In genomic region chr3:112109313-112109712, GRCh38 we compare ENCODE assay signal across 20 cellular contexts. TPM values are rescaled to one million over a fixed set of nuclear protein-coding genes. Genes with fewer than 3 reads are reported as not detected.
DNase-seq lines count a peak whose midpoint lies in the region; TF ChIP-seq lines count a peak whose summit lies in the region.
"Had no signal": no experiment of that assay in that cellular context is flagged by ENCODE, and none has a peak within 500 bp of the region (broad histone marks: within the 10 kb centered on the region; RNA-seq: fewer than 3 reads in every experiment).

No MANE protein-coding gene starts in this region.

- no peak overlapping the region; the same call in 1 of the 2 replicates for H3K4me3 ChIP-seq in LNCaP clone FGC (ENCODE audit: low read depth, low read length)

- no peaks in the 10 kb centered on the region for H3K4me1 Mint-ChIP-seq in Calu3 (ENCODE audit: low read depth, unreplicated experiment)

- intact Hi-C loops in Calu3 (cut with micrococcal nuclease; ENCODE audit: unreplicated experiment): no loop called here

- H3K27ac Mint-ChIP-seq in Calu3 (ENCODE audit: unreplicated experiment): no peak overlapping the region
- H3K27ac Mint-ChIP-seq: activated T-helper 2 cell treated with anti-CD3 and anti-CD28 coated beads, Interferon-gamma antibody, Interleukin-2, Interleukin-4, amounts not matched to agents 10 μg/mL and 5 μg/mL and 100 μg/mL, durations not matched to agents 14 hours and 24 hours and 36 hours; effector memory CD8-positive, alpha-beta T cell had no signal

- DNase-seq in LNCaP clone FGC (ENCODE audit: low read depth): peak; percentile 50
- DNase-seq in NCI-H2196 (lab: John Stamatoyannopoulos, UW; ENCODE audit: unreplicated experiment): peak; percentile 52
- no peak for DNase-seq in cerebellar cortex (ENCODE audit: low spot score)
- no peak for DNase-seq in Calu3
- no peak for DNase-seq in iPS-NIHi7 (ENCODE audit: extremely low spot score)
- no peak for DNase-seq in dermis blood vessel endothelial cell
- DNase-seq: activated CD4-positive, CD25-positive, alpha-beta regulatory T cell; amniotic stem cell; caudate nucleus; effector memory CD8-positive, alpha-beta T cell; GOT3; hippocampal formation; RPMI8226; stimulated activated CD4-positive, alpha-beta T cell treated with anti-CD3 and anti-CD28 coated beads, Interleukin-2, amount 100 ng/mL, for 48 hours had no signal

- CTCF ChIA-PET in Calu3 (lab: Charles Lee): interaction anchor here (0.7 kb wide), 1 partner anchor 1510 kb away, joined by 7 read pairs; no protein-coding TSS in a partner anchor

- no peaks in the 10 kb centered on the region for H3K9me3 Mint-ChIP-seq in Calu3 (ENCODE audit: low read depth, unreplicated experiment)
- H3K9me3 Mint-ChIP-seq: activated T-helper 2 cell treated with anti-CD3 and anti-CD28 coated beads, Interferon-gamma antibody, Interleukin-2, Interleukin-4, amounts not matched to agents 10 μg/mL and 5 μg/mL and 100 μg/mL, durations not matched to agents 14 hours and 24 hours and 36 hours; effector memory CD8-positive, alpha-beta T cell had no signal

- TF ChIP-seq CTCF in C4-2B (conservative IDR thresholded peaks at IDR 0.05) (no peak), LNCaP clone FGC (IDR thresholded peaks at IDR 0.05; ENCODE audit: control insufficient read depth, extremely low read depth, insufficient read depth) (no peak), VCaP (conservative IDR thresholded peaks at IDR 0.05) (no peak), Calu3 (IDR thresholded peaks at IDR 0.05; ENCODE audit: unreplicated experiment) (no peak)

- H3K27ac ChIP-seq in C4-2B (peak overlapping the region; percentile 21), VCaP (peak overlapping the region; percentile 82)
- H3K27ac ChIP-seq: neutrophil had no signal

- H3K36me3 Mint-ChIP-seq in Calu3 (ENCODE audit: insufficient read depth, unreplicated experiment): peaks cover 24% of the 10 kb centered on the region

- H3K4me3 Mint-ChIP-seq in Calu3 (ENCODE audit: low read depth, unreplicated experiment): no peak overlapping the region
- H3K4me3 Mint-ChIP-seq: effector memory CD8-positive, alpha-beta T cell had no signal

- BruUV-seq in Calu3 (replicated peaks; lab: Mats Ljungman, UMichigan): no TSS peak

- H3K27me3 Mint-ChIP-seq in Calu3 (ENCODE audit: unreplicated experiment): no peaks in the 10 kb centered on the region

RNA-seq across cellular contexts. Expression of gene C3orf52, which starts 23.1 kb away (rescaled TPM):
- 28.2 and 29.8 TPM in 2 replicates for total RNA-seq in Calu3 (2022)
- total RNA-seq in dermis blood vessel endothelial cell: 6.7 and 7.7 TPM in 2 replicates

RNA-seq across cellular contexts. Expression of gene GCSAM, which starts 23.7 kb away (rescaled TPM):
- total RNA-seq in Calu3 (2022) (not detected in 2 replicates), dermis blood vessel endothelial cell (not detected in 2 replicates)
- total RNA-seq: LHCN-M2, temporal lobe had no signal

Comparison
In these comparisons a context has a peak if more than half of its experiments do, and no peak if none do; other contexts are left out.
1. DNase-seq: peak in LNCaP clone FGC (single experiment) and NCI-H2196 (single experiment); none in cerebellar cortex (single experiment), Calu3 (single experiment), iPS-NIHi7 (single experiment) and dermis blood vessel endothelial cell (single experiment).